ENCODE assay signal across 18 cellular contexts in genomic region chr3:79040701-79041100, GRCh38.
A peak's percentile ranks its signal among the peaks of the same experiment; 100 is the strongest.
DNase-seq lines count a peak whose midpoint lies in the region; ATAC-seq and TF ChIP-seq lines count a peak whose summit lies in the region.
"Had no signal": no experiment of that assay in that cellular context is flagged by ENCODE, and none has a peak within 500 bp of the region (broad histone marks: within the 10 kb centered on the region; RNA-seq: fewer than 3 reads in every experiment).

No MANE protein-coding gene starts in this region.

- no peak for ATAC-seq in upper lobe of right lung
- no peak for ATAC-seq in naive thymus-derived CD4-positive, alpha-beta T cell
- ATAC-seq: HCT116 had no signal

- TF ChIP-seq CTCF in brain microvascular endothelial cell (IDR thresholded peaks at IDR 0.05; ENCODE audit: low read depth, low read length, missing control alignments) (no peak), upper lobe of right lung (IDR thresholded peaks at IDR 0.05) (no peak)

- POLR2A ChIA-PET in naive thymus-derived CD4-positive, alpha-beta T cell (lab: Charles Lee) = no interaction called here

- H3K27ac ChIP-seq in brain microvascular endothelial cell (peak overlapping the region; percentile 71), upper lobe of right lung (no peak overlapping the region)
- no peak overlapping the region for H3K27ac ChIP-seq in naive thymus-derived CD4-positive, alpha-beta T cell (ENCODE audit: low read depth, low read length)
- H3K27ac ChIP-seq: neutrophil, stomach had no signal

- H3K4me3 Mint-ChIP-seq in naive thymus-derived CD4-positive, alpha-beta T cell = no peak overlapping the region
- H3K4me3 Mint-ChIP-seq: activated naive CD4-positive, alpha-beta T cell treated with anti-CD3 and anti-CD28 coated beads for 36 hours; central memory CD8-positive, alpha-beta T cell had no signal

- H3K4me1 ChIP-seq in upper lobe of right lung = no peaks in the 10 kb centered on the region
- no peaks in the 10 kb centered on the region for H3K4me1 ChIP-seq in naive thymus-derived CD4-positive, alpha-beta T cell (ENCODE audit: control insufficient read depth in 2 of 2, insufficient read depth in 2 of 2, low read length in 2 of 2)
- H3K4me1 ChIP-seq: stomach had no signal

- H3K27ac Mint-ChIP-seq in naive thymus-derived CD4-positive, alpha-beta T cell = no peak overlapping the region
- H3K27ac Mint-ChIP-seq: activated naive CD4-positive, alpha-beta T cell treated with anti-CD3 and anti-CD28 coated beads for 36 hours had no signal

- peaks cover 0 to 21% (median 0%) of the 10 kb centered on the region in 11 donors for H3K9me3 Mint-ChIP-seq in naive thymus-derived CD4-positive, alpha-beta T cell
- H3K9me3 Mint-ChIP-seq: activated naive CD4-positive, alpha-beta T cell treated with anti-CD3 and anti-CD28 coated beads for 36 hours had no signal

- H3K36me3 ChIP-seq in brain microvascular endothelial cell (replicated peaks) = no peaks in the 10 kb centered on the region
- no peaks in the 10 kb centered on the region for H3K36me3 ChIP-seq in upper lobe of right lung
- no peaks in the 10 kb centered on the region for H3K36me3 ChIP-seq in naive thymus-derived CD4-positive, alpha-beta T cell (ENCODE audit: control insufficient read depth in 2 of 3, insufficient read depth in 3 of 3, low read length in 3 of 3)
- H3K36me3 ChIP-seq: neutrophil, stomach had no signal

- no peaks in the 10 kb centered on the region for H3K36me3 Mint-ChIP-seq in naive thymus-derived CD4-positive, alpha-beta T cell

- in situ Hi-C loops in brain microvascular endothelial cell (cut with HindIII; ENCODE audit: low pct_ligation_motif_present, low sequenced_read_pairs) = no loop called here

- H3K27me3 Mint-ChIP-seq in naive thymus-derived CD4-positive, alpha-beta T cell = no peaks in the 10 kb centered on the region
- H3K27me3 Mint-ChIP-seq: central memory CD8-positive, alpha-beta T cell had no signal

- no peaks in the 10 kb centered on the region for H3K9me3 ChIP-seq in upper lobe of right lung
- H3K9me3 ChIP-seq in naive thymus-derived CD4-positive, alpha-beta T cell (ENCODE audit: control insufficient read depth in 2 of 3, low read length in 3 of 3) = no peaks in the 10 kb centered on the region
- H3K9me3 ChIP-seq: neutrophil, stomach had no signal

- no peaks in the 10 kb centered on the region for H3K4me1 Mint-ChIP-seq in naive thymus-derived CD4-positive, alpha-beta T cell
- H3K4me1 Mint-ChIP-seq: central memory CD8-positive, alpha-beta T cell had no signal

- DNase-seq in AG08395 (ENCODE audit: low spot score) = peak; percentile 68
- peak; percentile 73 for DNase-seq in LHCN-M2 (ENCODE audit: low read depth)
- peak; percentile 93 for DNase-seq in brain microvascular endothelial cell
- peak; percentile 96 for DNase-seq in iris pigment epithelial cell (ENCODE audit: low read depth)
- DNase-seq in upper lobe of right lung = no peak
- no peak for DNase-seq in nucleus accumbens (lab: John Stamatoyannopoulos, UW)
- no peak for DNase-seq in naive thymus-derived CD4-positive, alpha-beta T cell
- DNase-seq in activated T-cell treated with anti-CD3 and anti-CD28 coated beads, Interleukin-2, amount 50 U/mL, for 48 hours = no peak
- DNase-seq: activated naive CD4-positive, alpha-beta T cell treated with anti-CD3 and anti-CD28 coated beads for 36 hours; AML-193; DMS 273 treated with DMSO at 0.1 percent for 48 hours; MM.1S; small intestine; stomach had no signal

- no peaks in the 10 kb centered on the region for H3K27me3 ChIP-seq in brain microvascular endothelial cell (replicated peaks)
- H3K27me3 ChIP-seq in upper lobe of right lung = no peaks in the 10 kb centered on the region
- H3K27me3 ChIP-seq in naive thymus-derived CD4-positive, alpha-beta T cell (ENCODE audit: control insufficient read depth in 2 of 2, insufficient read depth in 2 of 2, low read length in 2 of 2) = no peaks in the 10 kb centered on the region
- H3K27me3 ChIP-seq: neutrophil, stomach had no signal

- CTCF ChIA-PET in naive thymus-derived CD4-positive, alpha-beta T cell (lab: Charles Lee) = no interaction called here

- intact Hi-C loops in upper lobe of right lung (cut with DNase I) = no loop called here
- intact Hi-C loops in naive thymus-derived CD4-positive, alpha-beta T cell (cut with micrococcal nuclease) = no loop called here

- no peak overlapping the region for H3K4me3 ChIP-seq in brain microvascular endothelial cell (ENCODE audit: low read depth, low read length)
- H3K4me3 ChIP-seq in upper lobe of right lung = no peak overlapping the region
- no peak overlapping the region for H3K4me3 ChIP-seq in naive thymus-derived CD4-positive, alpha-beta T cell (ENCODE audit: low read length)
- H3K4me3 ChIP-seq: lung, stomach had no signal

Comparison
In these comparisons a context has a peak if more than half of its experiments do, and no peak if none do; other contexts are left out.
1. DNase-seq: peak in AG08395 (single experiment), LHCN-M2 (single experiment), brain microvascular endothelial cell (single experiment) and iris pigment epithelial cell (single experiment); none in upper lobe of right lung (single experiment), nucleus accumbens (0 of 56), naive thymus-derived CD4-positive, alpha-beta T cell (0 of 9) and activated T-cell treated with anti-CD3 and anti-CD28 coated beads, Interleukin-2, amount 50 U/mL, for 48 hours (0 of 2).